ENCODE assay signal across 8 cellular contexts in the genomic region with DNA sequence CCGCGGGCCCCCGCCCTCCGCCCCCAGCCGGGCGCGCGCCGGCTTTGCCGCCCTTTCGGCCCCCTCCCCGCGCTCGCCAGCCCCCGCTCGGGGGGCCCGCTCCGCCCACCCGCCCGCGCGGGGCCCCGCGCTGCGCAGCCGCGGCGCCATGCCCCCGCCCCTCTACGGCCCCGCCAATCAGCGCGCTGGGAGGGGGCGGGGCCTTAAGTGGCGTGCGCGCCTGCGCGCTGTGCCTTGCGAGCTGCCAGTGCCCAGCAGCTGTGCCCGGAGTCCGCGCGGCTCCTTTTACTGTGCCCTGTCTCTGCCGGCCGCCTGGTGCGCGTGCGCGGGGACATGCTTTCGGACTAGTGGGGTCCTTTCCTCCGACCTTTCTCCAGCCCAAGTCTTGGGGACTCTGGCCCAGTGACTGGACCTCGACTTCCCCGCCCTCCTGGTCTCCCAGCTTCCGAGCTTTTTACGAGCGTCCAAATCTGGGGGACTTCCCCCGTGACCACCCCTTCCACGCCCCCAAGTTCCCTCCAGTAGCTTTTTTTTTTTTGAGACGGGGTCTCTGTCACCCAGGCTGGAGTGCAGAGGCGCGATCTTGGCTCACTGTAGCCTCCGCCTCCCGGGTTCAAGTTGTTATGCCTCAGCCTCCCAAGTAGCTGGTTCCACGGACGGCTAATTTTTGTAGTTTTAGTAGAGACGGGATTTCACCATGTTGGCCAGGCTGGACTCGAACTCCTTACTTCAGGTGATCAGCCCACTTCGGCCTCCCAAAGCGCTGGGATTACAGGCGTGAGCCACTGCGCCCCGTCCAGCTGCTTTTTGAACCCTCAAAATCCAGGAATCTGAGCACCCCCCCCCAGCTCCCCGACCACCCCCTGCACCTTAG. TPM values are rescaled to one million over a fixed set of nuclear protein-coding genes. Genes with fewer than 3 reads are reported as not detected.
DNase-seq lines count a peak whose midpoint lies in the region; ATAC-seq and TF ChIP-seq lines count a peak whose summit lies in the region.

TSS of gene MBD3 (minus strand) at position 111 of the 874 bp plus-strand sequence. CDS start 234 bp downstream, outside the sequence.

- CTCF ChIA-PET in Caco-2 (lab: Charles Lee) = interaction anchor here (0.5 to 1.2 kb wide), 4 partner anchors 47 to 138 kb away, joined by 3 to 5 read pairs (median 4); no protein-coding TSS in a partner anchor

- ATAC-seq in GM21423 (IDR thresholded peaks at IDR 0.05; ENCODE audit: unreplicated experiment) (peak; percentile 63), mucosa of descending colon (peak; percentile 91)

- POLR2A ChIA-PET in Caco-2 (lab: Charles Lee) = interaction anchor here (0.6 to 1.3 kb wide), 4 partner anchors 13 to 333 kb away, joined by 3 to 16 read pairs (median 4); partner anchors contain the start of genes TCF3 and UQCR11

- H3K4me2 ChIP-seq in OCI-LY3 (ENCODE audit: low read length) = peak within 1 kb of the TSS; percentile 92

- intact Hi-C loops in Caco-2 (cut with micrococcal nuclease; ENCODE audit: unreplicated experiment) = loop anchor here (1.0 kb wide), 1 partner anchor 12 kb away; the partner anchor contains the start of gene UQCR11
- intact Hi-C loops in mucosa of descending colon (cut with DNase I, micrococcal nuclease) = no loop called here

- no peaks in the 10 kb centered on the region for H3K9me3 Mint-ChIP-seq in Caco-2 (ENCODE audit: unreplicated experiment)

- 0 out of 2 replicates have a peak within 1 kb of the TSS, but pooled peaks have one; percentile 47 for H2AFZ ChIP-seq in OCI-LY3 (ENCODE audit: low read depth, low read length)

- peaks cover 51% of the 10 kb centered on the region for H3K36me3 Mint-ChIP-seq in Caco-2 (ENCODE audit: insufficient read depth, unreplicated experiment)

- H3K4me1 Mint-ChIP-seq in Caco-2 (ENCODE audit: low read depth, unreplicated experiment) = peaks cover 6% of the 10 kb centered on the region

- peaks cover 42% of the 10 kb centered on the region for H3K79me2 ChIP-seq in OCI-LY3 (ENCODE audit: low read length)

- peak within 1 kb of the TSS; percentile 93 for H3K27ac Mint-ChIP-seq in Caco-2 (ENCODE audit: unreplicated experiment)

- H3K4me3 ChIP-seq in Caco-2 (ENCODE audit: low read depth, low read length) = peak within 1 kb of the TSS; percentile 98
- H3K4me3 ChIP-seq in HUES64 (ENCODE audit: low read length) = peak within 1 kb of the TSS; percentile 99
- H3K4me3 ChIP-seq in OCI-LY3 (ENCODE audit: low read length) = peak within 1 kb of the TSS; percentile 97
- peak within 1 kb of the TSS; percentile 86 for H3K4me3 ChIP-seq in epithelial cell of esophagus (ENCODE audit: low read length)
- peak within 1 kb of the TSS; percentile 56 for H3K4me3 ChIP-seq in mucosa of descending colon

- 13% methylated on average over 70 of the region's 74 CpGs for WGBS in HUES64

- H3K36me3 ChIP-seq in Caco-2 (ENCODE audit: control insufficient read depth, insufficient read depth, low read length) = no peaks in the 10 kb centered on the region; the same call in 1 of the 2 replicates
- peaks cover 20% of the 10 kb centered on the region for H3K36me3 ChIP-seq in HUES64 (ENCODE audit: insufficient read depth, low read length)
- H3K36me3 ChIP-seq in OCI-LY3 (replicated peaks; ENCODE audit: low read depth, low read length) = peaks cover 16% of the 10 kb centered on the region
- H3K36me3 ChIP-seq in mucosa of descending colon (ENCODE audit: low read depth) = no peaks in the 10 kb centered on the region

- peak within 1 kb of the TSS; percentile 100 for H3K9ac ChIP-seq in HUES64 (ENCODE audit: low read depth, low read length)
- peak within 1 kb of the TSS; percentile 99 for H3K9ac ChIP-seq in OCI-LY3 (ENCODE audit: low read length)

- H3K4me3 Mint-ChIP-seq in Caco-2 (ENCODE audit: unreplicated experiment) = peak within 1 kb of the TSS; percentile 93

- DNase-seq in Caco-2 (peak; percentile 90 to 94), activated T-cell treated with anti-CD3 and anti-CD28 coated beads for 1 hour (ENCODE audit: low read depth) (peak; percentile 84), epithelial cell of esophagus (ENCODE audit: low read depth) (peak; percentile 95), mucosa of descending colon (peak; percentile 93 to 96 (median 95))
- DNase-seq in stimulated activated CD8-positive, alpha-beta memory T cell treated with anti-CD3 and anti-CD28 coated beads, Interleukin-4, amount 100 ng/mL, for 1 hour (ENCODE audit: low read depth in 2 of 2, low spot score in 1 of 2) = peak; percentile 69 to 77

- no peaks in the 10 kb centered on the region for H3K27me3 Mint-ChIP-seq in Caco-2 (ENCODE audit: insufficient read depth, unreplicated experiment)

- no peaks in the 10 kb centered on the region for H3K9me3 ChIP-seq in Caco-2
- no peaks in the 10 kb centered on the region for H3K9me3 ChIP-seq in HUES64 (ENCODE audit: insufficient read depth, low read depth, low read length)
- no peaks in the 10 kb centered on the region for H3K9me3 ChIP-seq in OCI-LY3 (ENCODE audit: insufficient read depth, low read length)
- no peaks in the 10 kb centered on the region for H3K9me3 ChIP-seq in mucosa of descending colon

- peaks cover 8% of the 10 kb centered on the region; the same call in 1 of the 2 replicates for H4K20me1 ChIP-seq in OCI-LY3 (ENCODE audit: insufficient read depth, low read length)

- no peak for TF ChIP-seq CTCF in Caco-2 (IDR thresholded peaks at IDR 0.05; ENCODE audit: insufficient read depth in 1 of 2, low read depth in 1 of 2, low read length in 1 of 2, severe bottlenecking in 1 of 2, unreplicated experiment in 1 of 2)
- no peak for TF ChIP-seq CTCF in OCI-LY3 (IDR thresholded peaks at IDR 0.05; ENCODE audit: low read depth, low read length)
- TF ChIP-seq CTCF in epithelial cell of esophagus (IDR thresholded peaks at IDR 0.05; ENCODE audit: insufficient read depth, low read depth, low read length, missing control alignments) = no peak
- TF ChIP-seq CTCF in mucosa of descending colon (IDR thresholded peaks at IDR 0.05) = no peak

- H3K4me1 ChIP-seq in Caco-2 = peaks cover 9% of the 10 kb centered on the region
- H3K4me1 ChIP-seq in HUES64 (ENCODE audit: insufficient read depth, low read length) = peaks cover 3% of the 10 kb centered on the region; the same call in 1 of the 2 replicates
- peaks cover 10% of the 10 kb centered on the region for H3K4me1 ChIP-seq in OCI-LY3 (ENCODE audit: low read length)
- peaks cover 14% of the 10 kb centered on the region for H3K4me1 ChIP-seq in mucosa of descending colon (ENCODE audit: low read depth)

- BruUV-seq in Caco-2 (replicated peaks; lab: Mats Ljungman, UMichigan) = no TSS peak

- peak within 1 kb of the TSS; percentile 100 for H3K27ac ChIP-seq in HUES64 (ENCODE audit: low read depth, low read length)
- peak within 1 kb of the TSS; percentile 87 for H3K27ac ChIP-seq in OCI-LY3 (ENCODE audit: low read length)

- no peaks in the 10 kb centered on the region for H3K27me3 ChIP-seq in Caco-2 (replicated peaks; ENCODE audit: control insufficient read depth, insufficient read depth, low read length)
- no peaks in the 10 kb centered on the region for H3K27me3 ChIP-seq in HUES64 (ENCODE audit: insufficient read depth, low read length)
- no peaks in the 10 kb centered on the region for H3K27me3 ChIP-seq in OCI-LY3 (ENCODE audit: low read depth, low read length)

RNA-seq across cellular contexts. Expression of gene MBD3, which starts in this region (rescaled TPM):
- total RNA-seq in Caco-2 (2022) = 89.3 and 95.3 TPM in 2 replicates
- 56.1 TPM for polyA plus RNA-seq in HUES64 (2013, experiment 1 of 2)
- polyA plus RNA-seq in HUES64 (2013, experiment 2 of 2) = 49.9 TPM
- total RNA-seq in mucosa of descending colon = 10 to 100 TPM; 54.1 to 78.2 (median 54.2) TPM

Comparison
In these comparisons a context has a peak if more than half of its experiments do, and no peak if none do; other contexts are left out.
1. Peak in every context shown above with its lines: DNase-seq, ATAC-seq, H3K4me3 ChIP-seq and H3K27ac ChIP-seq.